Comparison of ENCODE assay signal across 8 cellular contexts in genomic region chr9:470795-471194, GRCh38. TPM values are rescaled to one million over a fixed set of nuclear protein-coding genes. Genes with fewer than 3 reads are reported as not detected.
A peak's percentile ranks its signal among the peaks of the same experiment; 100 is the strongest.
DNase-seq lines count a peak whose midpoint lies in the region; ATAC-seq and TF ChIP-seq lines count a peak whose summit lies in the region.

No MANE protein-coding gene starts in this region.

- peak overlapping the region; percentile 91 for H3K9ac ChIP-seq in ES-I3 (ENCODE audit: low read depth, low read length)

- no peaks in the 10 kb centered on the region for H3K9me2 ChIP-seq in OCI-LY7 (ENCODE audit: insufficient read depth, low read length)

- no peaks in the 10 kb centered on the region for H3K36me3 ChIP-seq in ES-I3 (ENCODE audit: insufficient read depth, low read length)
- H3K36me3 ChIP-seq in OCI-LY7 (ENCODE audit: insufficient read depth, low read length) = peaks cover 13% of the 10 kb centered on the region
- H3K36me3 ChIP-seq in esophagus muscularis mucosa = peaks cover 0 to 3% (median 0%) of the 10 kb centered on the region in 4 donors

- peak overlapping the region; percentile 86 for H3K4me3 Mint-ChIP-seq in progenitor cell of endocrine pancreas (ENCODE audit: low read depth)

- peak overlapping the region; percentile 97 for H3K27ac Mint-ChIP-seq in progenitor cell of endocrine pancreas

- TF ChIP-seq CTCF in OCI-LY7 (conservative IDR thresholded peaks at IDR 0.05; ENCODE audit: low read length) (no peak), esophagus muscularis mucosa (IDR thresholded peaks at IDR 0.05) (no peak), progenitor cell of endocrine pancreas (IDR thresholded peaks at IDR 0.05; ENCODE audit: unreplicated experiment) (no peak)

- CTCF ChIA-PET in OCI-LY7 (lab: Charles Lee; ENCODE audit: unreplicated experiment) = no interaction called here

- TF ChIP-seq POLR2A in esophagus muscularis mucosa (IDR thresholded peaks at IDR 0.05; ENCODE audit: low read depth) = no peak

- H3K9me3 Mint-ChIP-seq in progenitor cell of endocrine pancreas (ENCODE audit: low read depth) = no peaks in the 10 kb centered on the region

- POLR2A ChIA-PET in OCI-LY7 (lab: Charles Lee) = interaction anchor here (0.6 to 1.8 kb wide), 8 partner anchors 11 to 99 kb away, joined by 3 to 9 read pairs (median 5); partner anchors contain the start of gene KANK1

- peaks cover 29% of the 10 kb centered on the region for H3K4me1 Mint-ChIP-seq in progenitor cell of endocrine pancreas (ENCODE audit: low read depth)

- 77% methylated on average over 1 of the region's 1 CpG for WGBS in esophagus muscularis mucosa

- no peak for TF ChIP-seq EP300 in esophagus muscularis mucosa (IDR thresholded peaks at IDR 0.05)

- no peaks in the 10 kb centered on the region for H4K20me1 ChIP-seq in OCI-LY7 (ENCODE audit: insufficient read depth, low read length)

- H3K79me2 ChIP-seq in OCI-LY7 (ENCODE audit: insufficient read depth, low read depth, low read length) = peaks cover 4% of the 10 kb centered on the region; the same call in 1 of the 2 replicates

- peak overlapping the region; percentile 82; the same call in 1 of the 2 replicates for H2AFZ ChIP-seq in OCI-LY7 (ENCODE audit: low read length)

- H3K27ac ChIP-seq in OCI-LY7 (ENCODE audit: low read depth, low read length, poor library complexity, severe bottlenecking) (peak overlapping the region; percentile 91), esophagus muscularis mucosa (replicated peaks in 1 of 4) (peak overlapping the region in 3 of 4 donors; percentile 57 to 65 (median 58))

- ATAC-seq in GM18502 (IDR thresholded peaks at IDR 0.05; ENCODE audit: poor library complexity, unreplicated experiment) (no peak), GM19324 (IDR thresholded peaks at IDR 0.05; ENCODE audit: low FRiP score, unreplicated experiment) (no peak)

- BruUV-seq in OCI-LY7 (replicated peaks; lab: Mats Ljungman, UMichigan) = no TSS peak

- peaks cover 6% of the 10 kb centered on the region for H3K36me3 Mint-ChIP-seq in progenitor cell of endocrine pancreas (ENCODE audit: insufficient read depth)

- intact Hi-C loops in OCI-LY7 (cut with micrococcal nuclease; ENCODE audit: unreplicated experiment) = loop anchor here (1.0 to 5.0 kb wide), 2 partner anchors 34 to 292 kb away; partner anchors contain the start of gene KANK1
- intact Hi-C loops in esophagus muscularis mucosa (cut with DNase I) = loop anchor here (10.0 kb wide), 1 partner anchor 334 kb away; no protein-coding TSS in a partner anchor

- H3K27me3 ChIP-seq in esophagus muscularis mucosa = no peaks in the 10 kb centered on the region

- H3K4me1 ChIP-seq in ES-I3 (ENCODE audit: insufficient read depth, low read length) (peaks cover 10% of the 10 kb centered on the region; the same call in 1 of the 2 replicates), OCI-LY7 (ENCODE audit: insufficient read depth, low read length, poor library complexity, severe bottlenecking) (peaks cover 28% of the 10 kb centered on the region), esophagus muscularis mucosa (peaks cover 10 to 25% (median 21%) of the 10 kb centered on the region in 4 donors)

- H3K4me3 ChIP-seq in OCI-LY7 (ENCODE audit: low read depth, low read length, poor library complexity, severe bottlenecking) (peak overlapping the region; percentile 71), esophagus muscularis mucosa (peak overlapping the region; percentile 62 to 73 (median 64))

- DNase-seq in OCI-LY7 (ENCODE audit: low spot score) = peak; percentile 11
- no peak for DNase-seq in esophagus muscularis mucosa (ENCODE audit: extremely low spot score)
- DNase-seq in progenitor cell of endocrine pancreas (ENCODE audit: low spot score, unreplicated experiment) = no peak
- DNase-seq in NCI-H1048 (lab: John Stamatoyannopoulos, UW) = no peak
- DNase-seq in NCI-H345 (lab: John Stamatoyannopoulos, UW) = no peak

- H3K9me3 ChIP-seq in ES-I3 (ENCODE audit: control insufficient read depth, insufficient read depth, low read length) = no peaks in the 10 kb centered on the region
- no peaks in the 10 kb centered on the region for H3K9me3 ChIP-seq in OCI-LY7 (ENCODE audit: low read length)
- no peaks in the 10 kb centered on the region for H3K9me3 ChIP-seq in esophagus muscularis mucosa

- peak overlapping the region; percentile 97 for H3K4me2 ChIP-seq in OCI-LY7 (ENCODE audit: low read length)

- no peaks in the 10 kb centered on the region for H3K27me3 Mint-ChIP-seq in progenitor cell of endocrine pancreas

RNA-seq across cellular contexts. Expression of gene KANK1, which starts 33.7 kb away (rescaled TPM):
- 16.5 and 18.8 TPM in 2 replicates for total RNA-seq in OCI-LY7 (2014; rRNA removed; shearing (Covaris generic))
- total RNA-seq in OCI-LY7 (2022) (41.0 and 45.8 TPM in 2 replicates), esophagus muscularis mucosa (100 to 1,000 TPM; 133 to 470 (median 153) TPM), progenitor cell of endocrine pancreas (48.2 and 48.6 TPM in 2 replicates)
